25 cellular contexts compared by ENCODE assay signal in genomic region chr6:104949206-104949605, GRCh38. TPM values are rescaled to one million over a fixed set of nuclear protein-coding genes. Genes with fewer than 3 reads are reported as not detected.
"Had no signal": no experiment of that assay in that cellular context is flagged by ENCODE, and none has a peak within 500 bp of the region (broad histone marks: within the 10 kb centered on the region; RNA-seq: fewer than 3 reads in every experiment).

No MANE protein-coding gene starts in this region.

- H3K4me1 ChIP-seq: heart left ventricle, psoas muscle, right lobe of liver, spleen, tibial artery, upper lobe of left lung, uterus had no signal

- H3K9me3 ChIP-seq: psoas muscle, right lobe of liver, upper lobe of left lung, uterus had no signal

- H3K27ac Mint-ChIP-seq: dendritic cell treated with granulocyte-macrophage colony-stimulating factor and Interleukin-4, amounts not matched to agents 40 ng/mL and 50 ng/mL, for 4 days; natural killer cell treated with Interleukin-12 subunit alpha and Interleukin-12 subunit beta and Interleukin-15 and Interleukin-18, amount 100 ng/mL, for 72 hours; stimulated activated memory B cell treated with anti-CD40 and anti-IgM and Interleukin-4, amounts not matched to agents 10 μg/mL and 1 μg/mL and 100 μg/mL, for 72 hours; stimulated activated naive CD8-positive, alpha-beta T cell treated with anti-CD3 and anti-CD28 coated beads, Interleukin-15, Interleukin-2, amounts not matched to agents 100 ng/mL and 50 ng/mL, for 24 hours had no signal

- H3K36me3 Mint-ChIP-seq: stimulated activated memory B cell treated with anti-CD40 and anti-IgM and Interleukin-4, amounts not matched to agents 10 μg/mL and 1 μg/mL and 100 μg/mL, for 72 hours had no signal

- H3K27ac ChIP-seq: heart left ventricle, neutrophil, psoas muscle, right lobe of liver, spleen, tibial artery, upper lobe of left lung, uterus had no signal

- DNase-seq: foreskin melanocyte; heart left ventricle; hippocampal formation; left colon; left ventricle myocardium superior; mesenchymal stem cell; midbrain; psoas muscle; retina; right lobe of liver; spleen; stimulated activated CD4-positive, alpha-beta T cell treated with anti-CD3 and anti-CD28 coated beads, Interleukin-15, amount 100 ng/mL, for 24 hours; stimulated activated CD4-positive, alpha-beta T cell treated with anti-CD3 and anti-CD28 coated beads, Interleukin-1b, Interleukin-23, amount 100 ng/mL, for 48 hours; stimulated activated CD4-positive, alpha-beta T cell treated with anti-CD3 and anti-CD28 coated beads, Interleukin-4, amount 100 ng/mL, for 24 hours; tibial artery; upper lobe of left lung; uterus had no signal

- H3K4me3 Mint-ChIP-seq: dendritic cell treated with granulocyte-macrophage colony-stimulating factor and Interleukin-4, amounts not matched to agents 40 ng/mL and 50 ng/mL, for 4 days; natural killer cell treated with Interleukin-12 subunit alpha and Interleukin-12 subunit beta and Interleukin-15 and Interleukin-18, amount 100 ng/mL, for 72 hours; stimulated activated memory B cell treated with anti-CD40 and anti-IgM and Interleukin-4, amounts not matched to agents 10 μg/mL and 1 μg/mL and 100 μg/mL, for 72 hours; stimulated activated naive CD8-positive, alpha-beta T cell treated with anti-CD3 and anti-CD28 coated beads, Interleukin-15, Interleukin-2, amounts not matched to agents 100 ng/mL and 50 ng/mL, for 24 hours had no signal

- H3K9me3 Mint-ChIP-seq: dendritic cell treated with granulocyte-macrophage colony-stimulating factor and Interleukin-4, amounts not matched to agents 40 ng/mL and 50 ng/mL, for 4 days had no signal

- H3K4me3 ChIP-seq: heart left ventricle, lung, psoas muscle, right lobe of liver, spleen, tibial artery, upper lobe of left lung, uterus had no signal

- ATAC-seq: heart left ventricle; left colon; left ventricle myocardium superior; natural killer cell treated with Interleukin-12 subunit alpha and Interleukin-12 subunit beta and Interleukin-15 and Interleukin-18, amount 100 ng/mL, for 72 hours; psoas muscle; right lobe of liver; stimulated activated memory B cell treated with anti-CD40 and anti-IgM and Interleukin-4, amounts not matched to agents 10 μg/mL and 1 μg/mL and 100 μg/mL, for 72 hours had no signal

- H3K36me3 ChIP-seq: heart left ventricle, neutrophil, right lobe of liver, spleen, tibial artery, upper lobe of left lung, uterus had no signal

RNA-seq across cellular contexts. Expression of gene LIN28B, which starts 7.7 kb away (rescaled TPM):
- total RNA-seq: heart left ventricle; left colon; left ventricle myocardium superior; natural killer cell treated with Interleukin-12 subunit alpha and Interleukin-12 subunit beta and Interleukin-15 and Interleukin-18, amount 100 ng/mL, for 72 hours; osteoblast; psoas muscle; right lobe of liver; spleen had no signal
- polyA plus RNA-seq: esophagus, heart left ventricle, lung, psoas muscle, spleen had no signal
